In genomic region chr12:88299567-88300101, GRCh38 we compare ENCODE assay signal across 8 cellular contexts.
DNase-seq lines count a peak whose midpoint lies in the region; ATAC-seq and TF ChIP-seq lines count a peak whose summit lies in the region.

No MANE protein-coding gene starts in this region.

- peak overlapping the region; percentile 64 for H3K9ac ChIP-seq in KMS-11

- H3K36me3 ChIP-seq in GM23338 (ENCODE audit: insufficient read depth) (no peaks in the 10 kb centered on the region), KMS-11 (ENCODE audit: insufficient read depth) (no peaks in the 10 kb centered on the region; the same call in 1 of the 2 replicates)

- H3K79me2 ChIP-seq in GM23338 (replicated peaks; ENCODE audit: insufficient read depth): no peaks in the 10 kb centered on the region
- H3K79me2 ChIP-seq in KMS-11 (ENCODE audit: insufficient read depth, low read depth): no peaks in the 10 kb centered on the region

- ATAC-seq in GM18517 (IDR thresholded peaks at IDR 0.05; ENCODE audit: unreplicated experiment): peak; percentile 97
- ATAC-seq in GM23338: no peak

- no peak for DNase-seq in GM23338 (ENCODE audit: low spot score)
- DNase-seq in astrocyte of the hippocampus (ENCODE audit: low read depth, low spot score): peak; percentile 88
- DNase-seq in stimulated activated CD4-positive, alpha-beta T cell treated with anti-CD3 and anti-CD28 coated beads, Interleukin-2, amount 100 ng/mL, for 24 hours: peak; percentile 46 to 47
- no peak for DNase-seq in NOMO-1 treated with DMSO at 0.1 percent for 48 hours (lab: John Stamatoyannopoulos, UW; ENCODE audit: unreplicated experiment)
- DNase-seq in NCI-H2171 treated with DMSO at 0.1 percent for 48 hours (lab: John Stamatoyannopoulos, UW): no peak
- no peak for DNase-seq in substantia nigra (lab: John Stamatoyannopoulos, UW)

- peak overlapping the region; percentile 45 for H3K27ac Mint-ChIP-seq in GM23338

- TF ChIP-seq CTCF in GM23338 (conservative IDR thresholded peaks at IDR 0.05; ENCODE audit: low read depth in 2 of 2) (no peak), KMS-11 (conservative IDR thresholded peaks at IDR 0.05; ENCODE audit: low read depth, low read length) (no peak)

- no peak overlapping the region for H3K4me3 ChIP-seq in GM23338
- H3K4me3 ChIP-seq in KMS-11 (IDR thresholded peaks at IDR 0.05; ENCODE audit: insufficient read depth, low read depth, low read length): no peak overlapping the region

- H3K9me2 ChIP-seq in GM23338 (ENCODE audit: insufficient read depth): peaks cover 12% of the 10 kb centered on the region

- H3K27me3 ChIP-seq in GM23338 (ENCODE audit: insufficient read depth) (no peaks in the 10 kb centered on the region), KMS-11 (ENCODE audit: insufficient read depth, low read depth) (no peaks in the 10 kb centered on the region)

- H3K4me1 ChIP-seq in GM23338 (ENCODE audit: insufficient read depth) (no peaks in the 10 kb centered on the region), KMS-11 (ENCODE audit: low read depth, poor library complexity, severe bottlenecking) (peaks cover 52% of the 10 kb centered on the region)

- H4K20me1 ChIP-seq in GM23338 (replicated peaks; ENCODE audit: insufficient read depth) (no peaks in the 10 kb centered on the region), KMS-11 (ENCODE audit: insufficient read depth) (no peaks in the 10 kb centered on the region)

- peaks cover 3% of the 10 kb centered on the region; the same call in 2 of the 3 replicates for H3K4me1 Mint-ChIP-seq in GM23338

- H3K9me3 Mint-ChIP-seq in GM23338: no peaks in the 10 kb centered on the region

- H3K4me3 Mint-ChIP-seq in GM23338: no peak overlapping the region

- H3K27ac ChIP-seq in GM23338 (ENCODE audit: low read depth) (no peak overlapping the region), KMS-11 (peak overlapping the region; percentile 99), substantia nigra (ENCODE audit: low read depth, low read length, poor library complexity, severe bottlenecking) (no peak overlapping the region)

- H3K4me2 ChIP-seq in GM23338: no peak overlapping the region
- peak overlapping the region; percentile 54 for H3K4me2 ChIP-seq in KMS-11

- peak overlapping the region; percentile 49; the same call in 1 of the 2 replicates for H2AFZ ChIP-seq in GM23338
- peak overlapping the region; percentile 62 for H2AFZ ChIP-seq in KMS-11 (ENCODE audit: low read depth)

- H3K27me3 Mint-ChIP-seq in GM23338 (ENCODE audit: insufficient read depth, low read depth, poor library complexity): peaks cover 1% of the 10 kb centered on the region

- H3K36me3 Mint-ChIP-seq in GM23338 (ENCODE audit: low read depth): no peaks in the 10 kb centered on the region

- H3F3A ChIP-seq in GM23338 (replicated peaks; ENCODE audit: low read depth): no peaks in the 10 kb centered on the region

TF ChIP-seq in GM23338, 12 proteins besides CTCF, POLR2A, EP300 and RAD21:
- TF ChIP-seq NANOG (IDR thresholded peaks at IDR 0.05; ENCODE audit: borderline replicate concordance): no peak
- no peak for TF ChIP-seq REST (IDR thresholded peaks at IDR 0.05; ENCODE audit: unreplicated experiment)
- TF ChIP-seq POLR2AphosphoS5 (IDR thresholded peaks at IDR 0.05; ENCODE audit: low read depth): no peak
- TF ChIP-seq, protein P1, sequence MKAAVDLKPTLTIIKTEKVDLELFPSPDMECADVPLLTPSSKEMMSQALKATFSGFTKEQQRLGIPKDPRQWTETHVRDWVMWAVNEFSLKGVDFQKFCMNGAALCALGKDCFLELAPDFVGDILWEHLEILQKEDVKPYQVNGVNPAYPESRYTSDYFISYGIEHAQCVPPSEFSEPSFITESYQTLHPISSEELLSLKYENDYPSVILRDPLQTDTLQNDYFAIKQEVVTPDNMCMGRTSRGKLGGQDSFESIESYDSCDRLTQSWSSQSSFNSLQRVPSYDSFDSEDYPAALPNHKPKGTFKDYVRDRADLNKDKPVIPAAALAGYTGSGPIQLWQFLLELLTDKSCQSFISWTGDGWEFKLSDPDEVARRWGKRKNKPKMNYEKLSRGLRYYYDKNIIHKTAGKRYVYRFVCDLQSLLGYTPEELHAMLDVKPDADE (IDR thresholded peaks at IDR 0.05): no peak
- no peak for TF ChIP-seq EZH2 (IDR thresholded peaks at IDR 0.05; ENCODE audit: low read depth, unreplicated experiment)
- no peak for TF ChIP-seq ZNF114 (CRISPR knock-in tag; IDR thresholded peaks at IDR 0.05)
TF ChIP-seq in GM23338: peak in this region for 0.

Comparison
In these comparisons a context has a peak if more than half of its experiments do, and no peak if none do; other contexts are left out.
1. DNase-seq: peak in astrocyte of the hippocampus (single experiment) and stimulated activated CD4-positive, alpha-beta T cell treated with anti-CD3 and anti-CD28 coated beads, Interleukin-2, amount 100 ng/mL, for 24 hours (2 of 2); none in GM23338 (single experiment), NOMO-1 treated with DMSO at 0.1 percent for 48 hours (single experiment), NCI-H2171 treated with DMSO at 0.1 percent for 48 hours (single experiment) and substantia nigra (0 of 49).